Comparison of ENCODE assay signal across 8 cellular contexts in genomic region chr3:81761904-81762565, GRCh38. TPM values are rescaled to one million over a fixed set of nuclear protein-coding genes. Genes with fewer than 3 reads are reported as not detected.
A peak's percentile ranks its signal among the peaks of the same experiment; 100 is the strongest.
DNase-seq lines count a peak whose midpoint lies in the region; ATAC-seq and TF ChIP-seq lines count a peak whose summit lies in the region.

No MANE protein-coding gene starts in this region.

- H3K27ac ChIP-seq in HUES48 (ENCODE audit: low read depth, low read length), result peak overlapping the region; percentile 99

- H3K9me3 ChIP-seq in BE2C, result no peaks in the 10 kb centered on the region
- no peaks in the 10 kb centered on the region for H3K9me3 ChIP-seq in HUES48 (ENCODE audit: control insufficient read depth, insufficient read depth, low read length)

- peaks cover 0 to 4% (median 0%) of the 10 kb centered on the region in 7 donors for H3K9me3 Mint-ChIP-seq in naive B cell

- DNase-seq in BE2C (no peak), cerebellum (ENCODE audit: low spot score) (peak; percentile 24), naive B cell (no peak), ureter (ENCODE audit: low spot score) (no peak), RKO (ENCODE audit: low spot score) (no peak), 8988T (no peak)

- H3K36me3 ChIP-seq in BE2C (no peaks in the 10 kb centered on the region), HUES48 (ENCODE audit: control insufficient read depth, insufficient read depth, low read length) (no peaks in the 10 kb centered on the region)

- H3K4me1 ChIP-seq in BE2C (peaks cover 4% of the 10 kb centered on the region), HUES48 (ENCODE audit: control insufficient read depth, insufficient read depth, low read length) (0 out of 2 replicates have a peak, but pooled peaks cover 4% of the 10 kb centered on the region)

- TF ChIP-seq CTCF in BE2C (IDR thresholded peaks at IDR 0.05; ENCODE audit: low read depth, low read length), result no peak

- no peaks in the 10 kb centered on the region for H3K27me3 Mint-ChIP-seq in naive B cell

- peak overlapping the region; percentile 89 for H3K9ac ChIP-seq in HUES48 (ENCODE audit: low read depth, low read length)

- H3K4me3 Mint-ChIP-seq in naive B cell, result peak overlapping the region; percentile 91 to 98 (median 97)

- H3K4me3 ChIP-seq in BE2C (ENCODE audit: low read depth, low read length) (peak overlapping the region; percentile 76), HUES48 (ENCODE audit: low read depth, low read length) (peak overlapping the region; percentile 77)

- H3K4me1 Mint-ChIP-seq in naive B cell, result peaks cover 23 to 34% (median 23%) of the 10 kb centered on the region in 3 donors

- peak overlapping the region; percentile 91 to 99 (median 96) for H3K27ac Mint-ChIP-seq in naive B cell

- H3K27me3 ChIP-seq in BE2C, result no peaks in the 10 kb centered on the region
- no peaks in the 10 kb centered on the region for H3K27me3 ChIP-seq in HUES48 (ENCODE audit: control insufficient read depth, insufficient read depth, low read length)

- no peak for ATAC-seq in naive B cell (ENCODE audit: low read depth in 2 of 2)
- ATAC-seq in HG02623 (IDR thresholded peaks at IDR 0.05; ENCODE audit: unreplicated experiment), result no peak

- peaks cover 13 to 21% of the 10 kb centered on the region in 2 donors for H3K36me3 Mint-ChIP-seq in naive B cell

RNA-seq across cellular contexts. Expression of gene GBE1, which starts 0.6 kb away (rescaled TPM):
- polyA plus RNA-seq in BE2C (2012; ENCODE audit: insufficient read depth, insufficient read length, low read depth), result 8.3 TPM
- total RNA-seq in cerebellum (14.4 TPM), ureter (28.8 TPM)
- polyA plus RNA-seq in naive B cell (ENCODE audit: low read depth in 6 of 6), result 10 to 100 TPM; 13.2 to 20.9 (median 18.1) TPM
